8 cellular contexts compared by ENCODE assay signal in genomic region chr6:33410711-33411631, GRCh38. TPM values are rescaled to one million over a fixed set of nuclear protein-coding genes. Genes with fewer than 3 reads are reported as not detected.
A peak's percentile ranks its signal among the peaks of the same experiment; 100 is the strongest.
DNase-seq lines count a peak whose midpoint lies in the region; ATAC-seq, FAIRE-seq and TF ChIP-seq lines count a peak whose summit lies in the region.

Gene PHF1 (plus strand): TSS chr6:33411014. CDS start chr6:33412264, 1,250 bp downstream.

- H3K4me1 ChIP-seq in SJSA1 (replicated peaks), result peaks cover 22% of the 10 kb centered on the region
- H3K4me1 ChIP-seq in spleen, result peaks cover 27 to 60% (median 50%) of the 10 kb centered on the region in 6 donors

- intact Hi-C loops in spleen (cut with DNase I; ENCODE audit: low total_unique reads), result no loop called here

- no peak for FAIRE-seq in bronchial epithelial cell (lab: Jason Lieb, UNC)

- DNase-seq in EH (ENCODE audit: low read depth) (peak; percentile 88), SJSA1 (ENCODE audit: low read depth in 1 of 2, low spot score in 2 of 2) (peak in 1 of 2 experiments; percentile 90), bronchial epithelial cell (ENCODE audit: low read depth) (peak; percentile 49), iPS-NIHi7 (ENCODE audit: extremely low spot score) (peak; percentile 68), spleen (peak; percentile 95), KG1 (lab: John Stamatoyannopoulos, UW) (no peak)

- 1% methylated on average over 17 to 63 of the region's 67 CpGs for WGBS in spleen, 5 donors

- H3K9me3 ChIP-seq in SJSA1 (replicated peaks) (no peaks in the 10 kb centered on the region), spleen (no peaks in the 10 kb centered on the region)

- no peak for TF ChIP-seq CTCF in bronchial epithelial cell (IDR thresholded peaks at IDR 0.05; ENCODE audit: insufficient read depth, low read length, severe bottlenecking)
- peak in 3 of 11 experiments; percentile 7 to 18 (median 15) for TF ChIP-seq CTCF in spleen (IDR thresholded peaks at IDR 0.05 in 8 of 11, conservative IDR thresholded peaks at IDR 0.05 in 3 of 11)

- H3K36me3 ChIP-seq in SJSA1 (peaks cover 76% of the 10 kb centered on the region), bronchial epithelial cell (ENCODE audit: control insufficient read depth, insufficient read depth, low read length) (peaks cover 5% of the 10 kb centered on the region), spleen (peaks cover 2 to 49% (median 39%) of the 10 kb centered on the region in 6 donors)

- peak in 1 of 3 donors; percentile 55 for TF ChIP-seq POLR2A in spleen (IDR thresholded peaks at IDR 0.05)

- no peaks in the 10 kb centered on the region for H3K27me3 ChIP-seq in SJSA1 (replicated peaks)
- no peaks in the 10 kb centered on the region for H3K27me3 ChIP-seq in bronchial epithelial cell (ENCODE audit: control insufficient read depth, insufficient read depth, low read length)
- no peaks in the 10 kb centered on the region for H3K27me3 ChIP-seq in spleen (replicated peaks in 1 of 7)

- H3K27ac ChIP-seq in SJSA1, result peak within 1 kb of the TSS; percentile 85
- H3K27ac ChIP-seq in spleen, result peak within 1 kb of the TSS; percentile 95 to 99 (median 98)

- H3K4me3 ChIP-seq in SJSA1 (peak within 1 kb of the TSS; percentile 79), bronchial epithelial cell (ENCODE audit: low read depth, low read length) (peak within 1 kb of the TSS; percentile 57), spleen (peak within 1 kb of the TSS; percentile 67 to 95 (median 84))

- ATAC-seq in GM19351 (IDR thresholded peaks at IDR 0.05; ENCODE audit: unreplicated experiment) (peak; percentile 29), HG03439 (IDR thresholded peaks at IDR 0.05; ENCODE audit: unreplicated experiment) (peak; percentile 36)

RNA-seq across cellular contexts. Expression of gene PHF1, which starts in this region (rescaled TPM):
- 15.9 and 23.2 TPM in 2 replicates for total RNA-seq in SJSA1 (2014; rRNA removed; shearing (Covaris generic))
- 7.6 and 13.2 TPM in 2 replicates for total RNA-seq in bronchial epithelial cell
- total RNA-seq in spleen, result 100 to 1,000 TPM in 3 of 7 donors, 10 to 100 TPM in 4; 83.0 to 133 (median 93.6) TPM
- polyA plus RNA-seq in spleen, result 100 to 1,000 TPM in 2 of 3 donors, 10 to 100 TPM in 1; 89.3 to 181 (median 171) TPM
